In the genomic region with DNA sequence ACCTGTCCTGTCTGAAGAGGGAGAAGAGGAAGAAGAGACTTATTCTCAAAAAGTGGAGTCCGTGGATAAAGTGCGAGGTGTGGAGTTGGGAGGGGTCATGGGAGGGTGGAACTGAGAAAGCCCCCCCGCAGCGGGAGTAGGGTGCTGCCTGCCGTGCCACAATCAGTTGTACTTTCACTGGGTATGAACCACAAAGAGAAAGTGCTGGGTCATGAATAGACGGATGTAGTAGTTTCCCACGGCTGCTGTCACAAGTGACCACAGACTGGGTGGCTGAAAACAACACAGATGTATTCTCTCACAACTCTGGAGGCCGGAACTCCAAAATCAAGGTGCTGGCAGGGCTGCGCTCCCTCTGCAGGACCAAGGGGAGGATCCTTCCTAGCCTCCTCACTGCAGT, we compare ENCODE assay signal across 10 cellular contexts. TPM values are rescaled to one million over a fixed set of nuclear protein-coding genes. Genes with fewer than 3 reads are reported as not detected.
DNase-seq lines count a peak whose midpoint lies in the region; ATAC-seq and TF ChIP-seq lines count a peak whose summit lies in the region.
"Had no signal": no experiment of that assay in that cellular context is flagged by ENCODE, and none has a peak within 500 bp of the region (broad histone marks: within the 10 kb centered on the region; RNA-seq: fewer than 3 reads in every experiment).

No MANE protein-coding gene starts in this region.

- H3K27me3 Mint-ChIP-seq in activated B cell treated with CpG ODN at 0.5 μM for 24 hours (no peaks in the 10 kb centered on the region), HFFc6 (ENCODE audit: insufficient read depth) (peaks cover 43% of the 10 kb centered on the region), osteocyte (ENCODE audit: unreplicated experiment) (peaks cover 22% of the 10 kb centered on the region)

- no peak for TF ChIP-seq POLR2A in erythroblast (IDR thresholded peaks at IDR 0.05; ENCODE audit: low read length)

- no peaks in the 10 kb centered on the region for H3K27me3 ChIP-seq in right cardiac atrium (ENCODE audit: control insufficient read depth, insufficient read depth)

- H3K4me3 ChIP-seq in right cardiac atrium (ENCODE audit: low read length): no peak overlapping the region
- H3K4me3 ChIP-seq: SJSA1 had no signal

- H3K4me1 ChIP-seq in right cardiac atrium (ENCODE audit: control insufficient read depth, insufficient read depth, low read length): no peaks in the 10 kb centered on the region
- H3K4me1 ChIP-seq: SJSA1 had no signal

- no peaks in the 10 kb centered on the region for H3K9me3 ChIP-seq in right cardiac atrium (ENCODE audit: control insufficient read depth, low read length)
- H3K9me3 ChIP-seq: SJSA1 had no signal

- TF ChIP-seq CTCF in activated B cell treated with CpG ODN at 0.5 μM for 24 hours (IDR thresholded peaks at IDR 0.05) (no peak), HFFc6 (IDR thresholded peaks at IDR 0.05) (no peak), osteocyte (IDR thresholded peaks at IDR 0.05) (no peak)

- intact Hi-C loops in activated B cell treated with CpG ODN at 0.5 μM for 24 hours (cut with micrococcal nuclease) (no loop called here), right cardiac atrium (cut with DNase I) (no loop called here)

- H3K27ac ChIP-seq in right cardiac atrium (ENCODE audit: low read length): no peak overlapping the region
- H3K27ac ChIP-seq: SJSA1 had no signal

- no peaks in the 10 kb centered on the region for H3K9me3 Mint-ChIP-seq in activated B cell treated with CpG ODN at 0.5 μM for 24 hours
- H3K9me3 Mint-ChIP-seq in HFFc6: no peaks in the 10 kb centered on the region
- no peaks in the 10 kb centered on the region for H3K9me3 Mint-ChIP-seq in osteocyte (ENCODE audit: unreplicated experiment)

- H3K4me3 Mint-ChIP-seq in activated B cell treated with CpG ODN at 0.5 μM for 24 hours (no peak overlapping the region), HFFc6 (no peak overlapping the region), osteocyte (ENCODE audit: unreplicated experiment) (no peak overlapping the region)

- H3K4me1 Mint-ChIP-seq in activated B cell treated with CpG ODN at 0.5 μM for 24 hours: peaks cover 17% of the 10 kb centered on the region
- H3K4me1 Mint-ChIP-seq in HFFc6 (ENCODE audit: low read depth): no peaks in the 10 kb centered on the region
- H3K4me1 Mint-ChIP-seq in osteocyte (ENCODE audit: unreplicated experiment): no peaks in the 10 kb centered on the region

- DNase-seq in CMK (ENCODE audit: low read depth) (peak; percentile 33), activated B cell treated with CpG ODN at 0.5 μM for 24 hours (no peak), erythroblast (lab: John Stamatoyannopoulos, UW) (no peak), right cardiac atrium (no peak), HFFc6 (no peak), osteocyte (ENCODE audit: extremely low spot score, unreplicated experiment) (no peak)
- DNase-seq: DMS79 had no signal

- CTCF ChIA-PET in activated B cell treated with CpG ODN at 0.5 μM for 24 hours (lab: Charles Lee): no interaction called here

- 71% methylated on average over 9 of the region's 9 CpGs for WGBS in right cardiac atrium

- H3K27ac Mint-ChIP-seq in activated B cell treated with CpG ODN at 0.5 μM for 24 hours (no peak overlapping the region), HFFc6 (no peak overlapping the region), osteocyte (ENCODE audit: unreplicated experiment) (no peak overlapping the region)

- no peaks in the 10 kb centered on the region for H3K36me3 Mint-ChIP-seq in activated B cell treated with CpG ODN at 0.5 μM for 24 hours (ENCODE audit: low read depth)
- no peaks in the 10 kb centered on the region for H3K36me3 Mint-ChIP-seq in HFFc6 (ENCODE audit: low read depth)
- H3K36me3 Mint-ChIP-seq in osteocyte (ENCODE audit: unreplicated experiment): no peaks in the 10 kb centered on the region

- POLR2A ChIA-PET in activated B cell treated with CpG ODN at 0.5 μM for 24 hours (lab: Charles Lee): no interaction called here

- ATAC-seq in GM19043 (IDR thresholded peaks at IDR 0.05; ENCODE audit: low read depth, unreplicated experiment) (peak; percentile 89), HG03066 (IDR thresholded peaks at IDR 0.05; ENCODE audit: low read depth, unreplicated experiment) (peak; percentile 82), activated B cell treated with CpG ODN at 0.5 μM for 24 hours (ENCODE audit: low read depth) (peak; percentile 34), right cardiac atrium (no peak)

RNA-seq across cellular contexts. Expression of gene DNAH10, which starts 5.5 kb away (rescaled TPM):
- 0.32 and 0.51 TPM in 2 replicates for total RNA-seq in activated B cell treated with CpG ODN at 0.5 μM for 24 hours
- under 1 TPM in 3 of 4 donors, not detected in 1; 0.06 to 0.09 (median 0.06) TPM for total RNA-seq in right cardiac atrium
- polyA plus RNA-seq in right cardiac atrium: 0.11 TPM
- total RNA-seq in HFFc6 (2021; fragmentation: NEBNext Ultra II Directional; extraction: Animal tissue kit (Norgen Biotek cat#: 25700)): 1 to 10 TPM in 1 of 6 experiments, under 1 TPM in 5; 0.19 to 1.1 (median 0.64) TPM
- total RNA-seq in osteocyte: 0.16 and 0.29 TPM in 2 replicates

RNA-seq across cellular contexts. Expression of gene ATP6V0A2, which starts 55.5 kb away (rescaled TPM):
- total RNA-seq in activated B cell treated with CpG ODN at 0.5 μM for 24 hours (54.9 and 57.8 TPM in 2 replicates), right cardiac atrium (10 to 100 TPM; 11.6 to 19.7 (median 13.4) TPM), osteocyte (31.8 and 33.9 TPM in 2 replicates)
- polyA plus RNA-seq in right cardiac atrium: 4.6 TPM
- 10 to 100 TPM; 14.0 to 16.8 (median 15.6) TPM for total RNA-seq in HFFc6 (2021; fragmentation: NEBNext Ultra II Directional; extraction: Animal tissue kit (Norgen Biotek cat#: 25700))

Comparison
In these comparisons a context has a peak if more than half of its experiments do, and no peak if none do; other contexts are left out.
1. ATAC-seq: peak in GM19043 (single experiment), HG03066 (single experiment) and activated B cell treated with CpG ODN at 0.5 μM for 24 hours (single experiment); none in right cardiac atrium (0 of 2).